In genomic region chr6:54932622-54933021, GRCh38 we compare ENCODE assay signal across 26 cellular contexts.
"Had no signal": no experiment of that assay in that cellular context is flagged by ENCODE, and none has a peak within 500 bp of the region (broad histone marks: within the 10 kb centered on the region; RNA-seq: fewer than 3 reads in every experiment).

No MANE protein-coding gene starts in this region.

- H3K27me3 ChIP-seq: colonic mucosa, esophagus muscularis mucosa, esophagus squamous epithelium, foreskin keratinocyte, gastrocnemius medialis, gastroesophageal sphincter, heart left ventricle, heart right ventricle, hepatocyte had no signal

- H3K4me2 ChIP-seq: hepatocyte had no signal

- H3K4me3 ChIP-seq: colonic mucosa, coronary artery, esophagus muscularis mucosa, esophagus squamous epithelium, gastrocnemius medialis, gastroesophageal sphincter, heart left ventricle, heart right ventricle, hepatocyte had no signal

- ATAC-seq: effector memory CD8-positive, alpha-beta T cell; esophagus mucosa; foreskin keratinocyte; gastrocnemius medialis; gastroesophageal sphincter; heart left ventricle; heart right ventricle had no signal

- DNase-seq: colonic mucosa; cortex of kidney; dermis blood vessel endothelial cell; effector CD4-positive, alpha-beta T cell; effector CD8-positive, alpha-beta T cell; effector memory CD4-positive, alpha-beta T cell; effector memory CD8-positive, alpha-beta T cell; endodermal cell; erythroblast; esophagus squamous epithelium; foreskin fibroblast; foreskin keratinocyte; foreskin melanocyte; gastrocnemius medialis; glutamatergic neuron; head of caudate nucleus; heart left ventricle; heart right ventricle had no signal

- H2AFZ ChIP-seq: hepatocyte had no signal

- H3K79me2 ChIP-seq: hepatocyte had no signal

- H3K4me1 ChIP-seq: colonic mucosa, esophagus muscularis mucosa, gastroesophageal sphincter, heart left ventricle, heart right ventricle had no signal

- H3K36me3 ChIP-seq: colonic mucosa, esophagus muscularis mucosa, gastrocnemius medialis, gastroesophageal sphincter, heart left ventricle, heart right ventricle had no signal

- FAIRE-seq: colon, endometrium, endothelial cell of umbilical vein had no signal

- H3K9me3 ChIP-seq: colonic mucosa, gastrocnemius medialis had no signal

- H3K27ac ChIP-seq: colonic mucosa, coronary artery, esophagus muscularis mucosa, esophagus squamous epithelium, foreskin keratinocyte, gastrocnemius medialis, gastroesophageal sphincter, heart left ventricle, heart right ventricle, hepatocyte had no signal
